In the genomic region with DNA sequence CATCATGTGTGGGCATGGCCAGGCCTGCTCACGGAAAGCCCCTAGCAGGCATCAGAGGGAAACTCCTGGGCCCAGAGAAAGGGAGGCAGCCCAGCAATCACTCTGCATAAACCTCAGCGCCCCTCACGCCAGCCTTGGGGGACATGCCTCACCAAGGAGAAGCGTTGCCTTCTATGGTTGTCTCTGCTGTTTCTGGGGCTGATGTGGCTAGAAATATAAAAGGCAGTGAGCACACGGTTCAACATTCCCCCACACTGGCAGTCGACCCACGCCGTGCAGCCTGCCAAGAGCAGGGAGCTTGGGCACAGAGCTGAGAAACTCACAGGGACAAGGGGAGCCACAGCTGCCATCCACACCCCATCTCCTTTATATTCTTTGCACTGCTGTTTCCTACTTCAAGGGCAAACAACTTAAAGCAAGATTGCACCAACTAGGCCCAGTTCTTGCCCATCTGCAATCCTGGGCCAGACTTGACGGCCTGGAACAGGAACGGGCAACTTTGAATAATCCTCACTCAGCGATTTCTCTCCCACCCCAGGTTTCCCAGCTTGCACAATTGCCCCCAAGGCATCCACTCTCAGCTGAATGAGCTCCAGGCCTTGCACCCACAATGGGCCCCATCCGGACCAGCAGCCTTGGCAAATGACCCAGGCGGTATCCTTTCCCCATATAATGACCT, we compare ENCODE assay signal across 1 cellular context.
TF ChIP-seq lines count a peak whose summit lies in the region.

No MANE protein-coding gene starts in this region.

TF ChIP-seq in K562, 482 proteins besides CTCF, POLR2A, EP300 and RAD21 (continued from another document):
- no peak for TF ChIP-seq SIX5 (IDR thresholded peaks at IDR 0.05; ENCODE audit: borderline replicate concordance in 1 of 2, insufficient read depth in 1 of 2, low read depth in 1 of 2, low read length in 2 of 2)
- 0 out of 2 replicates have a peak, but pooled peaks have one; percentile 17 for TF ChIP-seq MAFF (IDR thresholded peaks at IDR 0.05; ENCODE audit: low read length)
- TF ChIP-seq MTF1 (CRISPR knock-in tag; IDR thresholded peaks at IDR 0.05; ENCODE audit: borderline replicate concordance) = no peak
- TF ChIP-seq, protein P1, sequence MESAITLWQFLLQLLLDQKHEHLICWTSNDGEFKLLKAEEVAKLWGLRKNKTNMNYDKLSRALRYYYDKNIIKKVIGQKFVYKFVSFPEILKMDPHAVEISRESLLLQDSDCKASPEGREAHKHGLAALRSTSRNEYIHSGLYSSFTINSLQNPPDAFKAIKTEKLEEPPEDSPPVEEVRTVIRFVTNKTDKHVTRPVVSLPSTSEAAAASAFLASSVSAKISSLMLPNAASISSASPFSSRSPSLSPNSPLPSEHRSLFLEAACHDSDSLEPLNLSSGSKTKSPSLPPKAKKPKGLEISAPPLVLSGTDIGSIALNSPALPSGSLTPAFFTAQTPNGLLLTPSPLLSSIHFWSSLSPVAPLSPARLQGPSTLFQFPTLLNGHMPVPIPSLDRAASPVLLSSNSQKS (CRISPR knock-in tag; IDR thresholded peaks at IDR 0.05) = no peak
